Comparison of ENCODE assay signal across 25 cellular contexts in genomic region chr5:90136952-90137528, GRCh38.
"Had no signal": no experiment of that assay in that cellular context is flagged by ENCODE, and none has a peak within 500 bp of the region (broad histone marks: within the 10 kb centered on the region; RNA-seq: fewer than 3 reads in every experiment).

No MANE protein-coding gene starts in this region.

- H3K9me3 Mint-ChIP-seq: activated naive CD4-positive, alpha-beta T cell treated with anti-CD3 and anti-CD28 coated beads, Interleukin-2, amount 50 U/mL, for 72 hours; activated naive CD8-positive, alpha-beta T cell treated with anti-CD3 and anti-CD28 coated beads, Interleukin-2, amount 50 U/mL, for 24 hours; brain; T-helper 1 cell treated with Interleukin-12 subunit alpha and Interleukin-12 subunit beta and Interleukin-4 antibody, amounts not matched to agents 30 μg/mL and 1 μg/mL, for 36 hours had no signal

- H3K9ac ChIP-seq: KMS-11 had no signal

- H3K36me3 Mint-ChIP-seq: activated naive CD4-positive, alpha-beta T cell treated with anti-CD3 and anti-CD28 coated beads, Interleukin-2, amount 50 U/mL, for 72 hours; brain had no signal

- H3K27me3 Mint-ChIP-seq: activated naive CD8-positive, alpha-beta T cell treated with anti-CD3 and anti-CD28 coated beads, Interleukin-2, amount 50 U/mL, for 24 hours had no signal

- H3K4me3 ChIP-seq: MG63 had no signal

- FAIRE-seq: astrocyte, RCC 7860 had no signal

- H3K4me1 Mint-ChIP-seq: activated naive CD8-positive, alpha-beta T cell treated with anti-CD3 and anti-CD28 coated beads, Interleukin-2, amount 50 U/mL, for 24 hours; brain; WTC11 had no signal

- H3K36me3 ChIP-seq: MG63 had no signal

- H3K9me3 ChIP-seq: MG63 had no signal

- ATAC-seq: activated CD8-positive, alpha-beta T cell treated with anti-CD3 and anti-CD28 coated beads, Interleukin-2, amount 10 ng/mL, durations not matched to agents 7 days and 5 days; activated naive CD4-positive, alpha-beta T cell treated with anti-CD3 and anti-CD28 coated beads, Interleukin-2, amount 50 U/mL, for 72 hours; PC-3; WTC11 had no signal

- DNase-seq: activated CD4-positive, alpha-beta T cell treated with anti-CD3 and anti-CD28 coated beads for 48 hours; activated CD4-positive, alpha-beta T cell treated with anti-CD3 and anti-CD28 coated beads, Interleukin-2, amount 50 U/mL, for 4 hours; activated CD4-positive, CD25-positive, alpha-beta regulatory T cell treated with anti-CD3 and anti-CD28 coated beads, Interleukin-2, amount 50 U/mL, for 72 hours; activated CD8-positive, alpha-beta memory T cell treated with anti-CD3 and anti-CD28 coated beads, Interleukin-2, amount 50 U/mL, for 48 hours; activated CD8-positive, alpha-beta T cell treated with anti-CD3 and anti-CD28 coated beads, Interleukin-2, amount 10 ng/mL, durations not matched to agents 7 days and 5 days; activated naive CD4-positive, alpha-beta T cell; activated naive CD8-positive, alpha-beta T cell treated with anti-CD3 and anti-CD28 coated beads, Interleukin-2, amount 50 U/mL, for 24 hours; activated T-cell treated with anti-CD3 and anti-CD28 coated beads, Interleukin-2, amount 50 U/mL, for 1 hour; amniotic stem cell; MG63; MV-4-11; NCI-H1092 treated with DMSO at 0.1 percent for 48 hours; NCI-H1417 treated with DMSO at 0.1 percent for 48 hours; NCI-H187; NCI-H2081; NCI-H524; PC-3; SHP77 had no signal

- H3K27ac Mint-ChIP-seq: activated CD8-positive, alpha-beta T cell treated with anti-CD3 and anti-CD28 coated beads, Interleukin-2, amount 10 ng/mL, durations not matched to agents 7 days and 5 days; activated naive CD4-positive, alpha-beta T cell treated with anti-CD3 and anti-CD28 coated beads, Interleukin-2, amount 50 U/mL, for 72 hours; activated naive CD8-positive, alpha-beta T cell treated with anti-CD3 and anti-CD28 coated beads, Interleukin-2, amount 50 U/mL, for 24 hours; brain; T-helper 1 cell treated with Interleukin-12 subunit alpha and Interleukin-12 subunit beta and Interleukin-4 antibody, amounts not matched to agents 30 μg/mL and 1 μg/mL, for 36 hours; WTC11 had no signal

- H3K4me3 Mint-ChIP-seq: activated CD8-positive, alpha-beta T cell treated with anti-CD3 and anti-CD28 coated beads, Interleukin-2, amount 10 ng/mL, durations not matched to agents 7 days and 5 days; activated naive CD8-positive, alpha-beta T cell treated with anti-CD3 and anti-CD28 coated beads, Interleukin-2, amount 50 U/mL, for 24 hours; brain; T-helper 1 cell treated with Interleukin-12 subunit alpha and Interleukin-12 subunit beta and Interleukin-4 antibody, amounts not matched to agents 30 μg/mL and 1 μg/mL, for 36 hours; WTC11 had no signal

- H3K27me3 ChIP-seq: MG63 had no signal

- H3K27ac ChIP-seq: KMS-11 had no signal
